In genomic region chr2:216029416-216030129, GRCh38 we compare ENCODE assay signal across 1 cellular context.
TF ChIP-seq lines count a peak whose summit lies in the region.

No MANE protein-coding gene starts in this region.

TF ChIP-seq in GM23338, 12 proteins besides CTCF, POLR2A, EP300 and RAD21 (continued from another document):
- TF ChIP-seq, protein P1, sequence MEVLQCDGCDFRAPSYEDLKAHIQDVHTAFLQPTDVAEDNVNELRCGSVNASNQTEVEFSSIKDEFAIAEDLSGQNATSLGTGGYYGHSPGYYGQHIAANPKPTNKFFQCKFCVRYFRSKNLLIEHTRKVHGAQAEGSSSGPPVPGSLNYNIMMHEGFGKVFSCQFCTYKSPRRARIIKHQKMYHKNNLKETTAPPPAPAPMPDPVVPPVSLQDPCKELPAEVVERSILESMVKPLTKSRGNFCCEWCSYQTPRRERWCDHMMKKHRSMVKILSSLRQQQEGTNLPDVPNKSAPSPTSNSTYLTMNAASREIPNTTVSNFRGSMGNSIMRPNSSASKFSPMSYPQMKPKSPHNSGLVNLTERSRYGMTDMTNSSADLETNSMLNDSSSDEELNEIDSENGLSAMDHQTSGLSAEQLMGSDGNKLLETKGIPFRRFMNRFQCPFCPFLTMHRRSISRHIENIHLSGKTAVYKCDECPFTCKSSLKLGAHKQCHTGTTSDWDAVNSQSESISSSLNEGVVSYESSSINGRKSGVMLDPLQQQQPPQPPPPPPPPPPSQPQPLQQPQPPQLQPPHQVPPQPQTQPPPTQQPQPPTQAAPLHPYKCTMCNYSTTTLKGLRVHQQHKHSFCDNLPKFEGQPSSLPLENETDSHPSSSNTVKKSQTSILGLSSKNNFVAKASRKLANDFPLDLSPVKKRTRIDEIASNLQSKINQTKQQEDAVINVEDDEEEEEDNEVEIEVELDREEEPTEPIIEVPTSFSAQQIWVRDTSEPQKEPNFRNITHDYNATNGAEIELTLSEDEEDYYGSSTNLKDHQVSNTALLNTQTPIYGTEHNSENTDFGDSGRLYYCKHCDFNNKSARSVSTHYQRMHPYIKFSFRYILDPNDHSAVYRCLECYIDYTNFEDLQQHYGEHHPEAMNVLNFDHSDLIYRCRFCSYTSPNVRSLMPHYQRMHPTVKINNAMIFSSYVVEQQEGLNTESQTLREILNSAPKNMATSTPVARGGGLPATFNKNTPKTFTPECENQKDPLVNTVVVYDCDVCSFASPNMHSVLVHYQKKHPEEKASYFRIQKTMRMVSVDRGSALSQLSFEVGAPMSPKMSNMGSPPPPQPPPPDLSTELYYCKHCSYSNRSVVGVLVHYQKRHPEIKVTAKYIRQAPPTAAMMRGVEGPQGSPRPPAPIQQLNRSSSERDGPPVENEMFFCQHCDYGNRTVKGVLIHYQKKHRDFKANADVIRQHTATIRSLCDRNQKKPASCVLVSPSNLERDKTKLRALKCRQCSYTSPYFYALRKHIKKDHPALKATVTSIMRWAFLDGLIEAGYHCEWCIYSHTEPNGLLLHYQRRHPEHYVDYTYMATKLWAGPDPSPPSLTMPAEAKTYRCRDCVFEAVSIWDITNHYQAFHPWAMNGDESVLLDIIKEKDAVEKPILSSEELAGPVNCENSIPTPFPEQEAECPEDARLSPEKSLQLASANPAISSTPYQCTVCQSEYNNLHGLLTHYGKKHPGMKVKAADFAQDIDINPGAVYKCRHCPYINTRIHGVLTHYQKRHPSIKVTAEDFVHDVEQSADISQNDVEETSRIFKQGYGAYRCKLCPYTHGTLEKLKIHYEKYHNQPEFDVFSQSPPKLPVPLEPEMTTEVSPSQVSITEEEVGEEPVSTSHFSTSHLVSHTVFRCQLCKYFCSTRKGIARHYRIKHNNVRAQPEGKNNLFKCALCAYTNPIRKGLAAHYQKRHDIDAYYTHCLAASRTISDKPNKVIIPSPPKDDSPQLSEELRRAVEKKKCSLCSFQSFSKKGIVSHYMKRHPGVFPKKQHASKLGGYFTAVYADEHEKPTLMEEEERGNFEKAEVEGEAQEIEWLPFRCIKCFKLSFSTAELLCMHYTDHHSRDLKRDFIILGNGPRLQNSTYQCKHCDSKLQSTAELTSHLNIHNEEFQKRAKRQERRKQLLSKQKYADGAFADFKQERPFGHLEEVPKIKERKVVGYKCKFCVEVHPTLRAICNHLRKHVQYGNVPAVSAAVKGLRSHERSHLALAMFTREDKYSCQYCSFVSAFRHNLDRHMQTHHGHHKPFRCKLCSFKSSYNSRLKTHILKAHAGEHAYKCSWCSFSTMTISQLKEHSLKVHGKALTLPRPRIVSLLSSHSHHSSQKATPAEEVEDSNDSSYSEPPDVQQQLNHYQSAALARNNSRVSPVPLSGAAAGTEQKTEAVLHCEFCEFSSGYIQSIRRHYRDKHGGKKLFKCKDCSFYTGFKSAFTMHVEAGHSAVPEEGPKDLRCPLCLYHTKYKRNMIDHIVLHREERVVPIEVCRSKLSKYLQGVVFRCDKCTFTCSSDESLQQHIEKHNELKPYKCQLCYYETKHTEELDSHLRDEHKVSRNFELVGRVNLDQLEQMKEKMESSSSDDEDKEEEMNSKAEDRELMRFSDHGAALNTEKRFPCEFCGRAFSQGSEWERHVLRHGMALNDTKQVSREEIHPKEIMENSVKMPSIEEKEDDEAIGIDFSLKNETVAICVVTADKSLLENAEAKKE (CRISPR knock-in tag; IDR thresholded peaks at IDR 0.05): no peak
- TF ChIP-seq POLR2AphosphoS5 (IDR thresholded peaks at IDR 0.05; ENCODE audit: low read depth): no peak
- TF ChIP-seq STAT1 (IDR thresholded peaks at IDR 0.05; ENCODE audit: unreplicated experiment): no peak
- no peak for TF ChIP-seq EZH2phosphoT487 (IDR thresholded peaks at IDR 0.05; ENCODE audit: unreplicated experiment)
- no peak for TF ChIP-seq ZNF114 (CRISPR knock-in tag; IDR thresholded peaks at IDR 0.05)
- no peak for TF ChIP-seq ETS1 (IDR thresholded peaks at IDR 0.05)
- TF ChIP-seq CREB1 (CRISPR knock-in tag; IDR thresholded peaks at IDR 0.05; ENCODE audit: low read depth): no peak
- no peak for TF ChIP-seq NANOG (IDR thresholded peaks at IDR 0.05; ENCODE audit: borderline replicate concordance)
TF ChIP-seq in GM23338: peak in this region for 0.
